Comparison of ENCODE assay signal across 9 cellular contexts in genomic region chr11:78149646-78150045, GRCh38. TPM values are rescaled to one million over a fixed set of nuclear protein-coding genes. Genes with fewer than 3 reads are reported as not detected.
DNase-seq lines count a peak whose midpoint lies in the region; ATAC-seq, FAIRE-seq and TF ChIP-seq lines count a peak whose summit lies in the region.
"Had no signal": no experiment of that assay in that cellular context is flagged by ENCODE, and none has a peak within 500 bp of the region (broad histone marks: within the 10 kb centered on the region; RNA-seq: fewer than 3 reads in every experiment).

No MANE protein-coding gene starts in this region.

- H3K27me3 ChIP-seq in Loucy (ENCODE audit: insufficient read depth, low read length, poor library complexity, severe bottlenecking) = no peaks in the 10 kb centered on the region

- H3K27me3 Mint-ChIP-seq in chondrocyte (ENCODE audit: low read depth) = no peaks in the 10 kb centered on the region

- peak overlapping the region; percentile 68 for H3K27ac Mint-ChIP-seq in chondrocyte (ENCODE audit: unreplicated experiment)

- H3K36me3 Mint-ChIP-seq in chondrocyte (ENCODE audit: low read depth) = no peaks in the 10 kb centered on the region

- no peak overlapping the region for H3K9ac ChIP-seq in Loucy (ENCODE audit: low read depth, low read length, poor library complexity, severe bottlenecking)

- H3K9me2 ChIP-seq in Loucy (replicated peaks; ENCODE audit: low read depth, low read length) = no peaks in the 10 kb centered on the region

- no peaks in the 10 kb centered on the region for H3K36me3 ChIP-seq in Loucy (ENCODE audit: insufficient read depth, low read length)

- H3F3A ChIP-seq in Loucy (ENCODE audit: low read depth) = no peaks in the 10 kb centered on the region

- TF ChIP-seq CTCF in Loucy (conservative IDR thresholded peaks at IDR 0.05; ENCODE audit: low read length) (peak; percentile 41), chondrocyte (IDR thresholded peaks at IDR 0.05) (peak; percentile 79)

- no peaks in the 10 kb centered on the region for H4K20me1 ChIP-seq in Loucy (ENCODE audit: insufficient read depth, low read length, poor library complexity, severe bottlenecking)

- no peak overlapping the region for H3K4me3 ChIP-seq in Loucy (ENCODE audit: low read length, poor library complexity, severe bottlenecking)

- H3K4me1 Mint-ChIP-seq in chondrocyte (ENCODE audit: low read depth) = peaks cover 11% of the 10 kb centered on the region

- H2AFZ ChIP-seq in Loucy (ENCODE audit: low read length) = no peak overlapping the region

- no peaks in the 10 kb centered on the region for H3K9me3 ChIP-seq in Loucy (ENCODE audit: insufficient read depth, low read depth, low read length)

- no peaks in the 10 kb centered on the region for H3K4me1 ChIP-seq in Loucy (ENCODE audit: insufficient read depth, low read length, poor library complexity, severe bottlenecking)

- no peak for ATAC-seq in HG03196 (IDR thresholded peaks at IDR 0.05; ENCODE audit: unreplicated experiment)

- no peak for FAIRE-seq in GM12892 (lab: Jason Lieb, UNC)

- H3K4me3 Mint-ChIP-seq in chondrocyte (ENCODE audit: unreplicated experiment) = no peak overlapping the region

- H3K9me3 Mint-ChIP-seq in chondrocyte (ENCODE audit: low read depth) = no peaks in the 10 kb centered on the region

- DNase-seq in AG20443 (ENCODE audit: low spot score) = peak; percentile 76
- DNase-seq in chondrocyte (ENCODE audit: low spot score) = no peak
- DNase-seq in lung microvascular endothelial cell (ENCODE audit: low read depth in 2 of 2) = peak; percentile 24 to 89
- DNase-seq in COR-L47 (lab: John Stamatoyannopoulos, UW) = no peak
- DNase-seq in GM12892 (ENCODE audit: insufficient read length) = no peak
- DNase-seq in DMS79 (lab: John Stamatoyannopoulos, UW) = no peak
- DNase-seq: GDM1 had no signal

- no peak for TF ChIP-seq POLR2A in GM12892 (IDR thresholded peaks at IDR 0.05; ENCODE audit: low read depth, low read length)

- no peaks in the 10 kb centered on the region for H3K79me2 ChIP-seq in Loucy (ENCODE audit: insufficient read depth, low read length)

- H3K4me2 ChIP-seq in Loucy (ENCODE audit: low read depth, low read length, poor library complexity, severe bottlenecking) = no peak overlapping the region

RNA-seq across cellular contexts. Expression of gene ALG8, which starts 10.2 kb away (rescaled TPM):
- total RNA-seq in chondrocyte = 28.7 to 48.5 TPM (median 30.1 TPM) in 3 replicates
- total RNA-seq in lung microvascular endothelial cell = 23.5 and 30.6 TPM in 2 replicates
- polyA plus RNA-seq in GM12892 (2012; ENCODE audit: missing spikeins) = 33.8 TPM

RNA-seq across cellular contexts. Expression of gene KCTD21, which starts 38.8 kb away (rescaled TPM):
- total RNA-seq in chondrocyte (12.6 to 15.2 TPM (median 14.7 TPM) in 3 replicates), lung microvascular endothelial cell (4.1 and 5.2 TPM in 2 replicates)
- 1.7 TPM for polyA plus RNA-seq in GM12892 (2012; ENCODE audit: missing spikeins)

RNA-seq across cellular contexts. Expression of gene USP35, which starts 39.1 kb away (rescaled TPM):
- 14.0 to 14.5 TPM (median 14.0 TPM) in 3 replicates for total RNA-seq in chondrocyte
- 3.9 and 5.2 TPM in 2 replicates for total RNA-seq in lung microvascular endothelial cell
- 2.4 TPM for polyA plus RNA-seq in GM12892 (2012; ENCODE audit: missing spikeins)

Comparison
In these comparisons a context has a peak if more than half of its experiments do, and no peak if none do; other contexts are left out.
1. DNase-seq: peak in AG20443 (single experiment) and lung microvascular endothelial cell (2 of 2); none in chondrocyte (single experiment), COR-L47 (single experiment), GM12892 (single experiment) and DMS79 (single experiment).